ENCODE assay signal across 11 cellular contexts in the genomic region with DNA sequence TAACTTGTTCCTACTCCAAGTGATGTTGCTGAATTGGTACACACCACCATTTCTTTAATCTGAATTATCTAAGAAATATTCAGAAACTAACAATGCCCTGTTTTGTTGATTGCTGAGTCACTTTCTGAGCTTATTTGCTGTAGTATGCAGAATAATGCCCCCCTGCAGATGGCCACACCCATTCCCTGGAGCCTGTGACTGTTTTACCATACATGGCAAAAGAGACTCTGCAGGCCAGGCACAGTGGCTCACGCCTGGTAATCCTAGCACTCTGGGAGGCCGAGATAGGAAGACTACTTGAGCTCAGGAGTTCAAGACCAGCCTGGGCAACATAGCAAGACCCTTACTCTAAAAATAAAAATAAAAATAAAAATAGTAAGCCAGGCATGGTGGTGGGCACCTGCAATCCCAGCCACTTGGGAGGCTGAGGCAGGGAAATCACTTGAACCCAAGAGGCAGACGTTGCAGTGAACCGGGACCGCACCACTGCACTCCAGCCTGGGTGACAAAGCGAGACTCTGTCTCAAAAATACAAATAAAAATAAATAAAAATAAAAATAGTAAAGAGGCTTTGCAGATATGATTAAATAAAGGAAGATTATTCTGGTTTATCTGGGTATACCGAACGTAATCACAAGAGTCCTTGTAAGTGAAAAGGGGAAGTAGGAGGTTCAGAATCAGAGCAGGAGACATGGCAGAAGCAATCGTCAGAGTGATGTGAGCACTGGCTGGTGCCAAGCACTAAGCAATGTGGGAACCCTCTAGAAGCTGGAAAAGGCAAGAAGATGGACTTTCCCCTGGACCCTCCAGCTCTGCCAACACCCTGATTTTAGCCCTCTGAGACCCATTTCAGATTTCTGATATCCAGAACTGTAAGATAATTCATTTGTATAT. TPM values are rescaled to one million over a fixed set of nuclear protein-coding genes. Genes with fewer than 3 reads are reported as not detected.
DNase-seq lines count a peak whose midpoint lies in the region; ATAC-seq and TF ChIP-seq lines count a peak whose summit lies in the region.
"Had no signal": no experiment of that assay in that cellular context is flagged by ENCODE, and none has a peak within 500 bp of the region (broad histone marks: within the 10 kb centered on the region; RNA-seq: fewer than 3 reads in every experiment).

No MANE protein-coding gene starts in this region.

- no peak for DNase-seq in left ventricle myocardium inferior
- DNase-seq in Right ventricle myocardium inferior (ENCODE audit: missing footprints), result no peak
- DNase-seq in SJSA1 (ENCODE audit: low read depth in 1 of 2, low spot score in 2 of 2), result peak; percentile 72 to 92
- DNase-seq in fibroblast of lung (ENCODE audit: low read depth in 2 of 2), result peak; percentile 78 to 79
- DNase-seq in 8988T, result no peak
- DNase-seq: dorsolateral prefrontal cortex, KG1, T-helper 9 cell had no signal

- H3K9me3 ChIP-seq in left ventricle myocardium inferior (replicated peaks) (no peaks in the 10 kb centered on the region), SJSA1 (replicated peaks) (no peaks in the 10 kb centered on the region), fibroblast of lung (ENCODE audit: control insufficient read depth, insufficient read depth, low read depth, low read length) (no peaks in the 10 kb centered on the region), subcutaneous abdominal adipose tissue (ENCODE audit: control insufficient read depth in 5 of 5, low read length in 5 of 5) (no peaks in the 10 kb centered on the region)

- H3K27ac ChIP-seq in left ventricle myocardium inferior (replicated peaks) (peak overlapping the region; percentile 40), SJSA1 (peak overlapping the region; percentile 64), fibroblast of lung (ENCODE audit: insufficient read depth, low read length) (no peak overlapping the region), subcutaneous abdominal adipose tissue (ENCODE audit: low read depth, low read length) (peak overlapping the region; percentile 33)

- H3K4me1 ChIP-seq in left ventricle myocardium inferior (peaks cover 33% of the 10 kb centered on the region), SJSA1 (replicated peaks) (peaks cover 10% of the 10 kb centered on the region), fibroblast of lung (ENCODE audit: control insufficient read depth, extremely low read depth, insufficient read depth, low read length) (no peaks in the 10 kb centered on the region), subcutaneous abdominal adipose tissue (ENCODE audit: control insufficient read depth in 5 of 5, insufficient read depth in 5 of 5, low read length in 5 of 5) (peaks cover 0 to 10% (median 7%) of the 10 kb centered on the region in 5 donors)

- peaks cover 16% of the 10 kb centered on the region for H3K79me2 ChIP-seq in fibroblast of lung (ENCODE audit: control insufficient read depth, insufficient read depth, low read length)

- TF ChIP-seq CTCF in left ventricle myocardium inferior (IDR thresholded peaks at IDR 0.05; ENCODE audit: borderline replicate concordance) (no peak), fibroblast of lung (conservative IDR thresholded peaks at IDR 0.05 in 1 of 2, IDR thresholded peaks at IDR 0.05 in 1 of 2; ENCODE audit: low read depth in 1 of 2, low read length in 2 of 2) (no peak)

- no peak overlapping the region for H3K9ac ChIP-seq in fibroblast of lung (ENCODE audit: insufficient read depth, low read length)
- no peak overlapping the region for H3K9ac ChIP-seq in subcutaneous abdominal adipose tissue (ENCODE audit: low read length in 5 of 5)

- H4K20me1 ChIP-seq in fibroblast of lung (ENCODE audit: control insufficient read depth, extremely low read depth, insufficient read depth, low read length), result no peaks in the 10 kb centered on the region

- no peak overlapping the region for H2AFZ ChIP-seq in fibroblast of lung (ENCODE audit: low read length)

- no peak overlapping the region for H3K4me3 ChIP-seq in left ventricle myocardium inferior
- H3K4me3 ChIP-seq in SJSA1, result no peak overlapping the region
- no peak overlapping the region for H3K4me3 ChIP-seq in fibroblast of lung (replicated peaks in 1 of 4; ENCODE audit: control extremely low read depth in 1 of 4, insufficient read depth in 1 of 4, low read depth in 3 of 4, low read length in 4 of 4)
- no peak overlapping the region for H3K4me3 ChIP-seq in subcutaneous abdominal adipose tissue (ENCODE audit: low read depth in 1 of 5, low read length in 5 of 5)
- H3K4me3 ChIP-seq: dorsolateral prefrontal cortex had no signal

- ATAC-seq in Right ventricle myocardium inferior, result no peak
- no peak for ATAC-seq in HG03045 (IDR thresholded peaks at IDR 0.05; ENCODE audit: unreplicated experiment)
- no peak for ATAC-seq in HG03571 (IDR thresholded peaks at IDR 0.05; ENCODE audit: unreplicated experiment)

- peaks cover 79% of the 10 kb centered on the region for H3K36me3 ChIP-seq in left ventricle myocardium inferior
- H3K36me3 ChIP-seq in SJSA1, result peaks cover 68% of the 10 kb centered on the region
- peaks cover 14% of the 10 kb centered on the region for H3K36me3 ChIP-seq in fibroblast of lung (ENCODE audit: control insufficient read depth, insufficient read depth, low read length)
- peaks cover 14 to 45% (median 37%) of the 10 kb centered on the region in 5 donors for H3K36me3 ChIP-seq in subcutaneous abdominal adipose tissue (ENCODE audit: control insufficient read depth in 5 of 5, insufficient read depth in 5 of 5, low read length in 5 of 5)

- H3K27me3 ChIP-seq in left ventricle myocardium inferior (ENCODE audit: low read depth) (no peaks in the 10 kb centered on the region), SJSA1 (replicated peaks) (no peaks in the 10 kb centered on the region), fibroblast of lung (ENCODE audit: control insufficient read depth, insufficient read depth, low read length) (no peaks in the 10 kb centered on the region), subcutaneous abdominal adipose tissue (ENCODE audit: control insufficient read depth in 5 of 5, insufficient read depth in 4 of 5, low read length in 5 of 5) (no peaks in the 10 kb centered on the region)
- H3K27me3 ChIP-seq: dorsolateral prefrontal cortex had no signal

- no peak overlapping the region for H3K4me2 ChIP-seq in fibroblast of lung (ENCODE audit: extremely low read depth, insufficient read depth, low read length)

- intact Hi-C loops in left ventricle myocardium inferior (cut with micrococcal nuclease) (no loop called here), Right ventricle myocardium inferior (cut with DNase I) (no loop called here)

RNA-seq across cellular contexts. Expression of a gene that starts 19.0 kb away (rescaled TPM):
- total RNA-seq in left ventricle myocardium inferior (93.6 TPM), Right ventricle myocardium inferior (103 TPM), fibroblast of lung (42.4 and 73.8 TPM in 2 replicates)
- total RNA-seq in SJSA1 (2014; rRNA removed; shearing (Covaris generic)), result 63.7 and 84.6 TPM in 2 replicates
- polyA plus RNA-seq in fibroblast of lung, result 68.9 and 70.2 TPM in 2 replicates
- polyA plus RNA-seq in fibroblast of lung (2012), result 57.9 and 61.0 TPM in 2 replicates
- 243 and 357 TPM in 2 replicates for polyA minus RNA-seq in fibroblast of lung (ENCODE audit: low replicate concordance)

RNA-seq across cellular contexts. Expression of a gene that starts 49.5 kb away (rescaled TPM):
- 3.9 TPM for total RNA-seq in left ventricle myocardium inferior
- 2.9 TPM for total RNA-seq in Right ventricle myocardium inferior
- 20.5 and 24.2 TPM in 2 replicates for total RNA-seq in SJSA1 (2014; rRNA removed; shearing (Covaris generic))
- 5.1 and 9.1 TPM in 2 replicates for total RNA-seq in fibroblast of lung
- 8.4 and 13.0 TPM in 2 replicates for polyA plus RNA-seq in fibroblast of lung
- polyA plus RNA-seq in fibroblast of lung (2012), result 13.9 and 19.5 TPM in 2 replicates
- 0.59 TPM in 1 of 2 replicates, not detected in the other for polyA minus RNA-seq in fibroblast of lung (ENCODE audit: low replicate concordance)

RNA-seq across cellular contexts. Expression of a gene that starts 52.2 kb away (rescaled TPM):
- total RNA-seq in left ventricle myocardium inferior (not detected), Right ventricle myocardium inferior (0.60 TPM), fibroblast of lung (not detected in 2 replicates)
- total RNA-seq in SJSA1 (2014; rRNA removed; shearing (Covaris generic)), result not detected in 2 replicates
- not detected in 2 replicates for polyA plus RNA-seq in fibroblast of lung
- 3.3 and 6.1 TPM in 2 replicates for polyA plus RNA-seq in fibroblast of lung (2012)
- not detected in 2 replicates for polyA minus RNA-seq in fibroblast of lung (ENCODE audit: low replicate concordance)

RNA-seq across cellular contexts. Expression of a gene that starts 57.3 kb away (rescaled TPM):
- not detected for total RNA-seq in left ventricle myocardium inferior
- total RNA-seq in Right ventricle myocardium inferior, result not detected
- not detected in 2 replicates for total RNA-seq in SJSA1 (2014; rRNA removed; shearing (Covaris generic))
- not detected in 2 replicates for total RNA-seq in fibroblast of lung
- not detected in 2 replicates for polyA plus RNA-seq in fibroblast of lung
- not detected in 2 replicates for polyA plus RNA-seq in fibroblast of lung (2012)
- polyA minus RNA-seq in fibroblast of lung (ENCODE audit: low replicate concordance), result not detected in 2 replicates

Comparison
In these comparisons a context has a peak if more than half of its experiments do, and no peak if none do; other contexts are left out.
1. DNase-seq: peak in SJSA1 (2 of 2) and fibroblast of lung (2 of 2); none in left ventricle myocardium inferior (single experiment), Right ventricle myocardium inferior (single experiment) and 8988T (single experiment).